In the genomic region with DNA sequence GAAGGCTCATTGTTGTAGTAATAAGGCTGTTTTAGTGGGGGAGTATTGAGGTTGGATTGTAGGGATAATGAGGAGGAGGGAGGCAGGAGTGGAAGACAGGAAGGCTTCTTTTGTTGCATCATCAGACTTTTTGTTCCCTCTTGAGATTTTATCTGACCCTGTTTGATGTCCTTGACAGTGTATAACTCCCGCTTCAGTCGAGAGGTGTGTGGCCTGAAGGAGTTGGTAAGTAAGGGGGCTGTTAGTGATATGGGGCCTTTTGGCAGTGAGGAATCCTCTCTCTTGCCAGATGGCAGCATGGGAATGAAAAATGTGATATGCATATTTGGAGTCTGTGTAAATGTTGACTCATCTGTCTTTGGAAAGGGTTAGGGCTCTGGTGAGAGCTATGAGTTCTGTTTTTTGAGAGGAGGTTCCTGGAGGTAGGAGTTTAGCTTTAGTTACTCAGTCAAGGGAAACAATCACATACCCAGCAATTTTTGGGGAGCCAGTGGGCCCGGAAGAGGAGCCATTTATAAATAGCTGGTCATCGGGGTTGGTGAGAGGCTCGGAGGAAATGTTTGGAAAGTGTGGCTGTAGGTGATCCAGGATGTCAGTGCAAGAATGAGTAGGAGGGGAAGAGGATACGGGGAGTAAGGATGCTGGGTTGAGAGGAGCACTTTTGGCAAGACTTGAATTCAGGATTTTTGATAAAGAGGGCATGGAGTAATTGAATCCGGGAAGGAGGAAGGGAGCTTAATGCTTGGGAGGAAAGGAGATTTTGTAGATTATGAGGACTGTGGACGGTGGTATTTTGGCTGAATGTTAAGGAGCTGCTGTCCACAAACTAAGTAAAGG, we compare ENCODE assay signal across 1 cellular context.
TF ChIP-seq lines count a peak whose summit lies in the region.

No MANE protein-coding gene starts in this region.

TF ChIP-seq in K562, 482 proteins besides CTCF, POLR2A, EP300 and RAD21 (continued from another document):
- TF ChIP-seq, protein P1, sequence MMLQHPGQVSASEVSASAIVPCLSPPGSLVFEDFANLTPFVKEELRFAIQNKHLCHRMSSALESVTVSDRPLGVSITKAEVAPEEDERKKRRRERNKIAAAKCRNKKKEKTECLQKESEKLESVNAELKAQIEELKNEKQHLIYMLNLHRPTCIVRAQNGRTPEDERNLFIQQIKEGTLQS (IDR thresholded peaks at IDR 0.05): peak; percentile 99
- TF ChIP-seq, protein P1 (CRISPR knock-in tag; conservative IDR thresholded peaks at IDR 0.05): peak; percentile 83; the same call in 1 of the 2 replicates
- TF ChIP-seq NFIX (CRISPR knock-in tag; IDR thresholded peaks at IDR 0.05; ENCODE audit: low read depth) (no peak), SNIP1 (IDR thresholded peaks at IDR 0.05; ENCODE audit: low read depth) (no peak), TAF1 (IDR thresholded peaks at IDR 0.05; ENCODE audit: control insufficient read depth, extremely low read depth, insufficient read depth, low read length, severe bottlenecking) (no peak)
- TF ChIP-seq, protein P2, sequence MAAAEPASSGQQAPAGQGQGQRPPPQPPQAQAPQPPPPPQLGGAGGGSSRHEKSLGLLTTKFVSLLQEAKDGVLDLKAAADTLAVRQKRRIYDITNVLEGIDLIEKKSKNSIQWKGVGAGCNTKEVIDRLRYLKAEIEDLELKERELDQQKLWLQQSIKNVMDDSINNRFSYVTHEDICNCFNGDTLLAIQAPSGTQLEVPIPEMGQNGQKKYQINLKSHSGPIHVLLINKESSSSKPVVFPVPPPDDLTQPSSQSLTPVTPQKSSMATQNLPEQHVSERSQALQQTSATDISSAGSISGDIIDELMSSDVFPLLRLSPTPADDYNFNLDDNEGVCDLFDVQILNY (CRISPR knock-in tag; IDR thresholded peaks at IDR 0.05): no peak
- TF ChIP-seq, protein P3, sequence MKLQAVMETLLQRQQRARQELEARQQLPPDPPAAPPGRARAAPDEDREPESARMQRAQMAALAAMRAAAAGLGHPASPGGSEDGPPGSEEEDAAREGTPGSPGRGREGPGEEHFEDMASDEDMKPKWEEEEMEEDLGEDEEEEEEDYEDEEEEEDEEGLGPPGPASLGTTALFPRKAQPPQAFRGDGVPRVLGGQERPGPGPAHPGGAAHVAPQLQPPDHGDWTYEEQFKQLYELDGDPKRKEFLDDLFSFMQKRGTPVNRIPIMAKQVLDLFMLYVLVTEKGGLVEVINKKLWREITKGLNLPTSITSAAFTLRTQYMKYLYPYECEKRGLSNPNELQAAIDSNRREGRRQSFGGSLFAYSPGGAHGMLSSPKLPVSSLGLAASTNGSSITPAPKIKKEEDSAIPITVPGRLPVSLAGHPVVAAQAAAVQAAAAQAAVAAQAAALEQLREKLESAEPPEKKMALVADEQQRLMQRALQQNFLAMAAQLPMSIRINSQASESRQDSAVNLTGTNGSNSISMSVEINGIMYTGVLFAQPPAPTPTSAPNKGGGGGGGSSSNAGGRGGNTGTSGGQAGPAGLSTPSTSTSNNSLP (IDR thresholded peaks at IDR 0.05; ENCODE audit: borderline replicate concordance, low read depth, low read length): no peak
